Comparison of ENCODE assay signal across 8 cellular contexts in the genomic region with DNA sequence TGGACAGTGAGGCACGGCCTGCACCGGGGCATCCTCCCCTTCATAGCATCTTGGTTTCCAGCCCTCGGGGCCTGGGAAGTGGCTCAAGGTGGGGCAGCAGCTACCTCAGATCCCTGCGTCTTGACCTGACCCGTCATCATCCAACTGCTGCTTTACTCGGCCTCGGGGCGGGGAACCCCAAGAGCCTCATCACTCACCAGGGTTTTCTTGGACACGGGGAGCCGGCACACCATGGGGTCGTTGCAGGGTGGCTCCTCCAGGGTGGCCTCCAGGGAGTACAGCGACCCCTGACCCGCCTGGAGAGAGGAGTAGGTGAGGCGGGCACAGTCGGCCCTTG. TPM values are rescaled to one million over a fixed set of nuclear protein-coding genes. Genes with fewer than 3 reads are reported as not detected.
DNase-seq lines count a peak whose midpoint lies in the region; ATAC-seq, FAIRE-seq and TF ChIP-seq lines count a peak whose summit lies in the region.

No MANE protein-coding gene starts in this region.

- SMC1A ChIA-PET in GM12878 (lab: Charles Lee; ENCODE audit: uncharacterized antibody, unreplicated experiment), result interaction anchor here (1.4 to 1.9 kb wide), 2 partner anchors 10 to 22 kb away, joined by 3 to 4 read pairs; partner anchors contain the start of gene ZDHHC24

- TF ChIP-seq CTCF in GM12878 (IDR thresholded peaks at IDR 0.05 in 2 of 3, conservative IDR thresholded peaks at IDR 0.05 in 1 of 3; ENCODE audit: control insufficient read depth in 2 of 3, extremely low read depth in 1 of 3, insufficient read depth in 1 of 3, low read depth in 3 of 3, low read length in 3 of 3), result no peak
- TF ChIP-seq CTCF in left lung (IDR thresholded peaks at IDR 0.05), result no peak
- no peak for TF ChIP-seq CTCF in tibial nerve (IDR thresholded peaks at IDR 0.05)

- H3K4me3 Mint-ChIP-seq in activated T-cell treated with anti-CD3 and anti-CD28 coated beads, Interleukin-2, amount 50 U/mL, for 4 hours, result peak overlapping the region; percentile 68

- TF ChIP-seq POLR2A in GM12878 (IDR thresholded peaks at IDR 0.05; ENCODE audit: low read depth, low read length), result no peak
- TF ChIP-seq POLR2A in tibial nerve (IDR thresholded peaks at IDR 0.05), result no peak
- no peak for TF ChIP-seq POLR2A in GM12892 (IDR thresholded peaks at IDR 0.05; ENCODE audit: low read depth, low read length)

- H3K9me3 ChIP-seq in GM12878 (replicated peaks; ENCODE audit: control insufficient read depth, insufficient read depth, low read length) (no peaks in the 10 kb centered on the region), left lung (no peaks in the 10 kb centered on the region), tibial nerve (no peaks in the 10 kb centered on the region)

- no peaks in the 10 kb centered on the region for H3K36me3 Mint-ChIP-seq in activated T-cell treated with anti-CD3 and anti-CD28 coated beads, Interleukin-2, amount 50 U/mL, for 4 hours (ENCODE audit: insufficient read depth)

- peaks cover 12% of the 10 kb centered on the region for H3K4me1 Mint-ChIP-seq in activated T-cell treated with anti-CD3 and anti-CD28 coated beads, Interleukin-2, amount 50 U/mL, for 4 hours (ENCODE audit: low read depth)

- H3K27me3 Mint-ChIP-seq in activated T-cell treated with anti-CD3 and anti-CD28 coated beads, Interleukin-2, amount 50 U/mL, for 4 hours (ENCODE audit: low read depth), result peaks cover 4% of the 10 kb centered on the region

- H3K36me3 ChIP-seq in GM12878 (ENCODE audit: control insufficient read depth in 2 of 2, insufficient read depth in 2 of 2, low read length in 1 of 2) (no peaks in the 10 kb centered on the region), left lung (no peaks in the 10 kb centered on the region), tibial nerve (peaks cover 0 to 46% (median 0%) of the 10 kb centered on the region in 3 donors)

- RAD21 ChIA-PET in GM12878 (lab: Charles Lee; ENCODE audit: unreplicated experiment), result no interaction called here

- BruUV-seq in GM12878 (replicated peaks; lab: Mats Ljungman, UMichigan), result no TSS peak

- H3K27ac ChIP-seq in GM12878 (ENCODE audit: control insufficient read depth, insufficient read depth) (no peak overlapping the region), left lung (no peak overlapping the region), tibial nerve (peak overlapping the region; percentile 36 to 88 (median 68))

- 66% methylated on average over 15 of the region's 15 CpGs for WGBS in GM12878 (ENCODE audit: insufficient coverage, insufficient replicate concordance, low lambda C conversion rate, missing lambda C conversion rate)
- 54 to 59% methylated on average over 11 to 15 of the region's 15 CpGs for WGBS in tibial nerve, 2 donors

- ATAC-seq in activated T-cell treated with anti-CD3 and anti-CD28 coated beads, Interleukin-2, amount 50 U/mL, for 4 hours, result peak in 1 of 2 donors; percentile 16
- ATAC-seq in GM12878, result no peak
- ATAC-seq in left lung, result no peak
- ATAC-seq in GM19397 (IDR thresholded peaks at IDR 0.05; ENCODE audit: unreplicated experiment), result no peak
- no peak for ATAC-seq in GM19324 (IDR thresholded peaks at IDR 0.05; ENCODE audit: low FRiP score, unreplicated experiment)

- no peaks in the 10 kb centered on the region for H3K9me3 Mint-ChIP-seq in activated T-cell treated with anti-CD3 and anti-CD28 coated beads, Interleukin-2, amount 50 U/mL, for 4 hours

- H3K4me1 ChIP-seq in GM12878 (ENCODE audit: control insufficient read depth, insufficient read depth, low read length), result no peaks in the 10 kb centered on the region
- H3K4me1 ChIP-seq in left lung, result peaks cover 0 to 15% of the 10 kb centered on the region in 2 donors
- peaks cover 0 to 21% (median 3%) of the 10 kb centered on the region in 4 donors for H3K4me1 ChIP-seq in tibial nerve

- H2AFZ ChIP-seq in GM12878 (ENCODE audit: control insufficient read depth, low read depth, low read length), result no peak overlapping the region

- CTCF ChIA-PET in GM12878 (lab: Yijun Ruan, JAX), result interaction anchor here (0.7 to 2.5 kb wide), 3 partner anchors 12 to 110 kb away, joined by 3 to 10 read pairs (median 4); partner anchors contain the start of genes CCDC87, CCS and RBM4B

- no peak for FAIRE-seq in GM12878 (lab: Jason Lieb, UNC)
- FAIRE-seq in GM12892 (lab: Jason Lieb, UNC), result no peak

- H3K4me3 ChIP-seq in GM12878 (no peak overlapping the region; the same call in 1 of the 2 replicates), left lung (peak overlapping the region; percentile 57 to 60), tibial nerve (peak overlapping the region; percentile 44 to 74 (median 62))

- H3K4me2 ChIP-seq in GM12878 (ENCODE audit: control insufficient read depth, insufficient read depth), result peak overlapping the region; percentile 75; the same call in 1 of the 2 replicates

- no peaks in the 10 kb centered on the region for H4K20me1 ChIP-seq in GM12878 (ENCODE audit: control insufficient read depth, insufficient read depth)

- in situ Hi-C loops in GM12878 (cut with MboI), result no loop called here

- POLR2A ChIA-PET in GM12878 (lab: Charles Lee), result interaction anchor here (1.2 kb wide), 2 partner anchors 26 to 111 kb away, joined by 3 read pairs; no protein-coding TSS in a partner anchor

- peaks cover 0 to 6% of the 10 kb centered on the region in 2 experiments; a peak in 3 of 4 replicates for H3K27me3 ChIP-seq in GM12878 (replicated peaks in 1 of 2; ENCODE audit: control insufficient read depth in 2 of 2, insufficient read depth in 2 of 2, low read length in 1 of 2)
- peaks cover 0 to 24% of the 10 kb centered on the region in 2 donors for H3K27me3 ChIP-seq in left lung
- H3K27me3 ChIP-seq in tibial nerve, result no peaks in the 10 kb centered on the region

- TF ChIP-seq RAD21 in GM12878 (IDR thresholded peaks at IDR 0.05; ENCODE audit: insufficient read depth, low read depth, low read length), result no peak

- H3K79me2 ChIP-seq in GM12878 (ENCODE audit: control insufficient read depth, insufficient read depth, low read length), result no peaks in the 10 kb centered on the region

- H3K9ac ChIP-seq in GM12878 (ENCODE audit: control insufficient read depth, insufficient read depth, low read length), result no peak overlapping the region

- no peak for DNase-seq in activated T-cell treated with anti-CD3 and anti-CD28 coated beads, Interleukin-2, amount 50 U/mL, for 4 hours
- DNase-seq in activated T-cell treated with anti-CD3 and anti-CD28 coated beads, Interleukin-2, amount 50 U/mL, for 48 hours, result no peak
- DNase-seq in GM12878 (ENCODE audit: low read depth, low spot score) (no peak), left lung (no peak), tibial nerve (ENCODE audit: low spot score in 2 of 2) (no peak), GM12892 (ENCODE audit: insufficient read length) (no peak)

- intact Hi-C loops in GM12878 (cut with micrococcal nuclease; ENCODE audit: unreplicated experiment) (no loop called here), left lung (cut with DNase I) (no loop called here)

- no peak for TF ChIP-seq EP300 in GM12878 (IDR thresholded peaks at IDR 0.05; ENCODE audit: borderline replicate concordance in 1 of 2, control insufficient read depth in 1 of 2, low read depth in 2 of 2, low read length in 2 of 2)
- TF ChIP-seq EP300 in tibial nerve (IDR thresholded peaks at IDR 0.05), result no peak

RNA-seq across cellular contexts. Expression of gene CTSF, which starts 0.7 kb away (rescaled TPM):
- under 1 TPM; 0.33 to 0.89 (median 0.63) TPM for total RNA-seq in activated T-cell treated with anti-CD3 and anti-CD28 coated beads, Interleukin-2, amount 50 U/mL, for 4 hours
- 0.52 and 0.61 TPM in 2 replicates for total RNA-seq in GM12878 (2013; cell fraction: nucleolus; rRNA removed)
- 0.11 TPM in 1 of 2 replicates, not detected in the other for total RNA-seq in GM12878 (2014; rRNA removed)
- total RNA-seq in GM12878 (2014; rRNA removed; fragmentation: Illumina TruSeq; extraction: Trizol), result 0.09 and 0.22 TPM in 2 replicates
- 0.29 and 0.33 TPM in 2 replicates for total RNA-seq in GM12878 (2021)
- polyA plus RNA-seq in GM12878 (2011; ENCODE audit: low read depth), result 0.29 TPM
- polyA plus RNA-seq in GM12878 (2011; rRNA removed), result 0.24 and 0.30 TPM in 2 replicates
- polyA plus RNA-seq in GM12878 (2011; cell fraction: cytosol; rRNA removed), result 0.33 and 0.47 TPM in 2 replicates
- polyA plus RNA-seq in GM12878 (2011; cell fraction: nucleus; rRNA removed), result 2.5 and 4.2 TPM in 2 replicates
- 0.81 and 1.3 TPM in 2 replicates for polyA plus RNA-seq in GM12878 (2012)
- polyA plus RNA-seq in GM12878 (2014; fragmentation: Illumina TruSeq; extraction: Trizol), result not detected in 2 replicates
- polyA plus RNA-seq in GM12878 (2014; fragmentation: Nextera tagmentation; extraction: Ambion mirVana), result not detected
- polyA plus RNA-seq in GM12878 (2014; rRNA removed), result 0.05 and 0.41 TPM in 2 replicates
- under 1 TPM in 1 of 2 experiments, not detected in 1; 0.15 TPM for polyA plus RNA-seq in GM12878 (2016; fragmentation: Nextera tagmentation; extraction: Ambion mirVana)
- 0.52 and 1.0 TPM in 2 replicates for polyA minus RNA-seq in GM12878 (2011; rRNA and poly(A)+ RNA removed)
- polyA minus RNA-seq in GM12878 (2011; cell fraction: cytosol; rRNA and poly(A)+ RNA removed), result not detected in 2 replicates
- 1.2 TPM in 1 of 2 replicates, not detected in the other for polyA minus RNA-seq in GM12878 (2011; cell fraction: nucleus; rRNA and poly(A)+ RNA removed)
- total RNA-seq in left lung, result 10 to 100 TPM; 10.8 to 23.3 TPM
- total RNA-seq in tibial nerve, result 100 to 1,000 TPM; 102 to 322 (median 190) TPM
- 0.49 TPM for polyA plus RNA-seq in GM12892 (2012; ENCODE audit: missing spikeins)

RNA-seq across cellular contexts. Expression of gene ACTN3, which starts 21.1 kb away (rescaled TPM):
- total RNA-seq in activated T-cell treated with anti-CD3 and anti-CD28 coated beads, Interleukin-2, amount 50 U/mL, for 4 hours, result under 1 TPM in 2 of 3 donors, not detected in 1; 0.08 to 0.18 TPM
- not detected in 2 replicates for total RNA-seq in GM12878 (2013; cell fraction: nucleolus; rRNA removed)
- total RNA-seq in GM12878 (2014; rRNA removed) (0.16 and 0.17 TPM in 2 replicates), GM12878 (2014; rRNA removed; fragmentation: Illumina TruSeq; extraction: Trizol) (0.05 and 0.09 TPM in 2 replicates), GM12878 (2021) (0.36 and 0.40 TPM in 2 replicates), left lung (under 1 TPM in 1 of 2 donors, not detected in 1; 0.16 TPM), tibial nerve (under 1 TPM in 1 of 4 donors, not detected in 3; 0.21 TPM)
- polyA plus RNA-seq in GM12878 (2011; ENCODE audit: low read depth), result 0.13 TPM
- polyA plus RNA-seq in GM12878 (2011; rRNA removed) (0.04 and 0.10 TPM in 2 replicates), GM12878 (2014; fragmentation: Illumina TruSeq; extraction: Trizol) (0.31 TPM in 1 of 2 replicates, not detected in the other), GM12878 (2014; fragmentation: Nextera tagmentation; extraction: Ambion mirVana) (not detected), GM12878 (2014; rRNA removed) (0.52 and 0.67 TPM in 2 replicates), GM12878 (2016; fragmentation: Nextera tagmentation; extraction: Ambion mirVana) (under 1 TPM in 1 of 2 experiments, not detected in 1; 0.06 TPM)
- polyA plus RNA-seq in GM12878 (2011; cell fraction: cytosol; rRNA removed), result 0.08 and 0.10 TPM in 2 replicates
- 0.82 and 1.6 TPM in 2 replicates for polyA plus RNA-seq in GM12878 (2011; cell fraction: nucleus; rRNA removed)
- 0.25 and 0.45 TPM in 2 replicates for polyA plus RNA-seq in GM12878 (2012)
- polyA minus RNA-seq in GM12878 (2011; rRNA and poly(A)+ RNA removed), result 0.37 TPM in 1 of 2 replicates, not detected in the other
- not detected in 2 replicates for polyA minus RNA-seq in GM12878 (2011; cell fraction: cytosol; rRNA and poly(A)+ RNA removed)
- 0.24 and 0.29 TPM in 2 replicates for polyA minus RNA-seq in GM12878 (2011; cell fraction: nucleus; rRNA and poly(A)+ RNA removed)
- polyA plus RNA-seq in GM12892 (2012; ENCODE audit: missing spikeins), result 0.34 TPM

RNA-seq across cellular contexts. Expression of gene ZDHHC24, which starts 21.9 kb away (rescaled TPM):
- 1 to 10 TPM; 6.3 to 7.3 (median 6.4) TPM for total RNA-seq in activated T-cell treated with anti-CD3 and anti-CD28 coated beads, Interleukin-2, amount 50 U/mL, for 4 hours
- 12.4 and 15.1 TPM in 2 replicates for total RNA-seq in GM12878 (2013; cell fraction: nucleolus; rRNA removed)
- total RNA-seq in GM12878 (2014; rRNA removed) (10.7 and 13.2 TPM in 2 replicates), GM12878 (2014; rRNA removed; fragmentation: Illumina TruSeq; extraction: Trizol) (2.6 and 2.9 TPM in 2 replicates), GM12878 (2021) (13.5 and 17.5 TPM in 2 replicates), left lung (10 to 100 TPM; 14.3 to 17.0 TPM), tibial nerve (10 to 100 TPM; 15.3 to 17.7 (median 16.6) TPM)
- polyA plus RNA-seq in GM12878 (2011; ENCODE audit: low read depth), result 2.2 TPM
- polyA plus RNA-seq in GM12878 (2011; rRNA removed) (3.4 and 4.8 TPM in 2 replicates), GM12878 (2014; fragmentation: Illumina TruSeq; extraction: Trizol) (2.0 and 2.3 TPM in 2 replicates), GM12878 (2014; fragmentation: Nextera tagmentation; extraction: Ambion mirVana) (under 1 TPM; 0.86 to 0.89 TPM), GM12878 (2014; rRNA removed) (8.8 and 12.8 TPM in 2 replicates), GM12878 (2016; fragmentation: Nextera tagmentation; extraction: Ambion mirVana) (10 to 100 TPM; 12.6 to 14.2 TPM)
- 6.3 and 8.0 TPM in 2 replicates for polyA plus RNA-seq in GM12878 (2011; cell fraction: cytosol; rRNA removed)
- 6.2 and 7.4 TPM in 2 replicates for polyA plus RNA-seq in GM12878 (2011; cell fraction: nucleus; rRNA removed)
- 6.9 and 8.6 TPM in 2 replicates for polyA plus RNA-seq in GM12878 (2012)
- polyA minus RNA-seq in GM12878 (2011; rRNA and poly(A)+ RNA removed), result 2.9 and 4.7 TPM in 2 replicates
- polyA minus RNA-seq in GM12878 (2011; cell fraction: cytosol; rRNA and poly(A)+ RNA removed), result 2.9 and 8.6 TPM in 2 replicates
- 1.6 and 2.3 TPM in 2 replicates for polyA minus RNA-seq in GM12878 (2011; cell fraction: nucleus; rRNA and poly(A)+ RNA removed)
- polyA plus RNA-seq in GM12892 (2012; ENCODE audit: missing spikeins), result 3.2 TPM

RNA-seq across cellular contexts. Expression of gene CCDC87, which starts 25.1 kb away (rescaled TPM):
- under 1 TPM; 0.08 to 0.16 (median 0.13) TPM for total RNA-seq in activated T-cell treated with anti-CD3 and anti-CD28 coated beads, Interleukin-2, amount 50 U/mL, for 4 hours
- total RNA-seq in GM12878 (2013; cell fraction: nucleolus; rRNA removed), result 0.98 and 1.3 TPM in 2 replicates
- total RNA-seq in GM12878 (2014; rRNA removed) (0.17 TPM in 1 of 2 replicates, not detected in the other), GM12878 (2014; rRNA removed; fragmentation: Illumina TruSeq; extraction: Trizol) (0.09 TPM in 1 of 2 replicates, not detected in the other), GM12878 (2021) (0.08 and 0.13 TPM in 2 replicates), left lung (under 1 TPM; 0.39 to 0.44 TPM), tibial nerve (1 to 10 TPM in 1 of 4 donors, under 1 TPM in 2, not detected in 1; 0.21 to 1.1 (median 0.30) TPM)
- polyA plus RNA-seq in GM12878 (2011; ENCODE audit: low read depth), result not detected
- polyA plus RNA-seq in GM12878 (2011; rRNA removed) (0.04 TPM in 1 of 2 replicates, not detected in the other), GM12878 (2014; fragmentation: Illumina TruSeq; extraction: Trizol) (0.07 TPM in 1 of 2 replicates, not detected in the other), GM12878 (2014; fragmentation: Nextera tagmentation; extraction: Ambion mirVana) (under 1 TPM in 1 of 2 experiments, not detected in 1; 0.02 TPM), GM12878 (2014; rRNA removed) (not detected in 2 replicates), GM12878 (2016; fragmentation: Nextera tagmentation; extraction: Ambion mirVana) (under 1 TPM in 1 of 2 experiments, not detected in 1; 0.11 TPM)
- 0.02 and 0.09 TPM in 2 replicates for polyA plus RNA-seq in GM12878 (2011; cell fraction: cytosol; rRNA removed)
- 0.15 and 0.23 TPM in 2 replicates for polyA plus RNA-seq in GM12878 (2011; cell fraction: nucleus; rRNA removed)
- polyA plus RNA-seq in GM12878 (2012), result 0.04 TPM in 1 of 2 replicates, not detected in the other
- 0.29 and 0.36 TPM in 2 replicates for polyA minus RNA-seq in GM12878 (2011; rRNA and poly(A)+ RNA removed)
- not detected in 2 replicates for polyA minus RNA-seq in GM12878 (2011; cell fraction: cytosol; rRNA and poly(A)+ RNA removed)
- 0.48 and 0.86 TPM in 2 replicates for polyA minus RNA-seq in GM12878 (2011; cell fraction: nucleus; rRNA and poly(A)+ RNA removed)
- polyA plus RNA-seq in GM12892 (2012; ENCODE audit: missing spikeins), result not detected

RNA-seq across cellular contexts. Expression of gene CCS, which starts 25.2 kb away (rescaled TPM):
- 10 to 100 TPM; 24.5 to 25.3 (median 25.1) TPM for total RNA-seq in activated T-cell treated with anti-CD3 and anti-CD28 coated beads, Interleukin-2, amount 50 U/mL, for 4 hours
- 40.3 and 53.9 TPM in 2 replicates for total RNA-seq in GM12878 (2013; cell fraction: nucleolus; rRNA removed)
- 35.8 and 40.6 TPM in 2 replicates for total RNA-seq in GM12878 (2014; rRNA removed)
- total RNA-seq in GM12878 (2014; rRNA removed; fragmentation: Illumina TruSeq; extraction: Trizol), result 25.3 and 25.8 TPM in 2 replicates
- 33.8 and 35.3 TPM in 2 replicates for total RNA-seq in GM12878 (2021)
- 21.2 TPM for polyA plus RNA-seq in GM12878 (2011; ENCODE audit: low read depth)
- 10.9 and 15.7 TPM in 2 replicates for polyA plus RNA-seq in GM12878 (2011; rRNA removed)
- polyA plus RNA-seq in GM12878 (2011; cell fraction: cytosol; rRNA removed), result 22.9 and 31.7 TPM in 2 replicates
- 64.7 and 70.2 TPM in 2 replicates for polyA plus RNA-seq in GM12878 (2011; cell fraction: nucleus; rRNA removed)
- 47.0 and 47.3 TPM in 2 replicates for polyA plus RNA-seq in GM12878 (2012)
- 7.0 and 20.5 TPM in 2 replicates for polyA plus RNA-seq in GM12878 (2014; fragmentation: Illumina TruSeq; extraction: Trizol)
- 1 to 10 TPM; 1.5 to 7.6 TPM for polyA plus RNA-seq in GM12878 (2014; fragmentation: Nextera tagmentation; extraction: Ambion mirVana)
- 44.2 and 46.6 TPM in 2 replicates for polyA plus RNA-seq in GM12878 (2014; rRNA removed)
- 10 to 100 TPM; 41.9 to 44.1 TPM for polyA plus RNA-seq in GM12878 (2016; fragmentation: Nextera tagmentation; extraction: Ambion mirVana)
- 12.5 and 20.3 TPM in 2 replicates for polyA minus RNA-seq in GM12878 (2011; rRNA and poly(A)+ RNA removed)
- 11.5 and 13.1 TPM in 2 replicates for polyA minus RNA-seq in GM12878 (2011; cell fraction: cytosol; rRNA and poly(A)+ RNA removed)
- polyA minus RNA-seq in GM12878 (2011; cell fraction: nucleus; rRNA and poly(A)+ RNA removed), result 8.3 and 14.5 TPM in 2 replicates
- 10 to 100 TPM; 29.0 to 46.5 TPM for total RNA-seq in left lung
- total RNA-seq in tibial nerve, result 10 to 100 TPM; 33.4 to 54.0 (median 48.6) TPM
- polyA plus RNA-seq in GM12892 (2012; ENCODE audit: missing spikeins), result 32.9 TPM

Comparison
In these comparisons a context has a peak if more than half of its experiments do, and no peak if none do; other contexts are left out.
1. H3K27ac ChIP-seq: peak in tibial nerve (4 of 4); none in GM12878 (single experiment) and left lung (0 of 2).
2. RNA of gene CTSF, which starts 0.7 kb away (total RNA-seq): 102 to 322 TPM in tibial nerve and 10.8 to 23.3 TPM in left lung; 0.33 to 0.89 TPM in activated T-cell treated with anti-CD3 and anti-CD28 coated beads, Interleukin-2, amount 50 U/mL, for 4 hours and 0.09 to 0.61 TPM in GM12878; every median in the first group is over 4 times any median in the second.